Comparison of ENCODE assay signal across 19 cellular contexts in the genomic region with DNA sequence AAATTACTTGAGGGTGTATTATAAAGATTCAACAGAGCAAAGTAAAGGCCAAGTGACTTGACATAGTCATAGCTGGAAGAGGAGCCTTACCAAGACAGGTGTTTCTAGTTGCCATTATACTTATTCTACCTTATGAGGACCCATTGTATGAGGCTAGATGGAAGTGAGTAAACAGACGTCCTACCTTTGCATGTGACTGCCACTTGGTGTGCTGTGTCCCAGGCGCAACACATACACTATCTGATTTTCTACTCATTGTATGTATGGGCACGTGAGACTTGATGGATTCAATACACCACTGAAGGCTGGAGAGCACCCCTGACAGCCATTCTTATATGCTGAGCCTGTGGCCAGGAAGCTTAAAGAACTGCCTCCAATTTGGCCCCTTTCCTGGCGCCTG. TPM values are rescaled to one million over a fixed set of nuclear protein-coding genes. Genes with fewer than 3 reads are reported as not detected.
"Had no signal": no experiment of that assay in that cellular context is flagged by ENCODE, and none has a peak within 500 bp of the region (broad histone marks: within the 10 kb centered on the region; RNA-seq: fewer than 3 reads in every experiment).

No MANE protein-coding gene starts in this region.

- H3K36me3 Mint-ChIP-seq: activated naive CD8-positive, alpha-beta T cell treated with anti-CD3 and anti-CD28 coated beads, Interleukin-2, amount 10 ng/mL, durations not matched to agents 7 days and 5 days; naive B cell had no signal

- H3K9me3 Mint-ChIP-seq: activated naive CD8-positive, alpha-beta T cell treated with anti-CD3 and anti-CD28 coated beads, Interleukin-2, amount 10 ng/mL, durations not matched to agents 7 days and 5 days had no signal

- H3K27ac ChIP-seq: brain microvascular endothelial cell, gastrocnemius medialis, heart right ventricle, pancreas had no signal

- ATAC-seq: gastrocnemius medialis, heart right ventricle, left cardiac atrium, pancreas had no signal

- H3K4me1 ChIP-seq: pancreas had no signal

- H3K36me3 ChIP-seq: brain microvascular endothelial cell, gastrocnemius medialis, pancreas had no signal

- DNase-seq: activated CD4-positive, alpha-beta T cell treated with anti-CD3 and anti-CD28 coated beads, Interleukin-2, amount 50 U/mL, for 4 hours; activated CD4-positive, CD25-positive, alpha-beta regulatory T cell treated with anti-CD3 and anti-CD28 coated beads, Interleukin-2, amount 50 U/mL, for 72 hours; activated naive CD4-positive, alpha-beta T cell; activated naive CD8-positive, alpha-beta T cell treated with anti-CD3 and anti-CD28 coated beads, Interleukin-2, amount 10 ng/mL, durations not matched to agents 7 days and 5 days; activated T-cell treated with anti-CD3 and anti-CD28 coated beads for 4 hours; brain microvascular endothelial cell; cortex of kidney; effector CD8-positive, alpha-beta T cell; gastrocnemius medialis; heart right ventricle; left cardiac atrium; naive B cell; pancreas; stimulated activated CD4-positive, alpha-beta T cell treated with anti-CD3 and anti-CD28 coated beads, Interleukin-12 subunit alpha, Interleukin-12 subunit beta, amount 100 ng/mL, for 4 hours; stimulated activated CD4-positive, alpha-beta T cell treated with anti-CD3 and anti-CD28 coated beads, Interleukin-2, amount 100 ng/mL, for 24 hours; stomach; T1000 had no signal

- H3K4me3 ChIP-seq: gastrocnemius medialis, heart right ventricle, lung, pancreas, stomach had no signal

- FAIRE-seq: pancreas had no signal

- H3K27ac Mint-ChIP-seq: activated naive CD8-positive, alpha-beta T cell treated with anti-CD3 and anti-CD28 coated beads, Interleukin-2, amount 10 ng/mL, durations not matched to agents 7 days and 5 days; naive B cell had no signal

- H3K9me3 ChIP-seq: gastrocnemius medialis, heart right ventricle, pancreas, stomach had no signal

- H3K27me3 ChIP-seq: brain microvascular endothelial cell, gastrocnemius medialis, heart right ventricle, pancreas, stomach had no signal

- H3K4me3 Mint-ChIP-seq: activated naive CD8-positive, alpha-beta T cell treated with anti-CD3 and anti-CD28 coated beads, Interleukin-2, amount 10 ng/mL, durations not matched to agents 7 days and 5 days; naive B cell had no signal

RNA-seq across cellular contexts. Expression of a gene that starts 40.5 kb away (rescaled TPM):
- total RNA-seq: activated naive CD8-positive, alpha-beta T cell treated with anti-CD3 and anti-CD28 coated beads, Interleukin-2, amount 10 ng/mL, durations not matched to agents 7 days and 5 days; mononuclear cell had no signal
